17 cellular contexts compared by ENCODE assay signal in the genomic region with DNA sequence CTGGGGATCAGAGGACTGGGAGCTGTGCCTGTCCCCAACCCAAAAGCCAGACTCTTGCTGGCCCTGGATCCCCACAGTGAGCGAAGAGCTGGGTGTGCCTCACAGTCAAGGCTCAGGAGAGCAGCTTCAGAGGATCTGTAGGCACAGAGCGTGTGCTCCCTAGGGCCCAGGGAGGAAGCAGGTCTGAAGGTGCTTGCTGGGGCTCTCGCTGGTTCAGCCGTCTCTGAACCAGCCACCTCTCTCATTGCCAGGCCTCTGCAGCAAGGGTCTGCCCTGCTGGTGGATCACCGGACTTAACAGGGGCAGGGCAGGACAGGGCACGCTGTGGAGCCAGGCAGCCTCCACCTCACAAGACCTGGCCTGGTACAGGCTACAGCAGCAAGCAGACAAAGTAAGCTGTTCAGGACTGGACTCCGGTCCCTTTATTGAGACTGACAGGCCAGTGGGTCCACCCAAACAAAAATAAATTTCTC. TPM values are rescaled to one million over a fixed set of nuclear protein-coding genes. Genes with fewer than 3 reads are reported as not detected.
DNase-seq lines count a peak whose midpoint lies in the region; ATAC-seq, FAIRE-seq and TF ChIP-seq lines count a peak whose summit lies in the region.
"Had no signal": no experiment of that assay in that cellular context is flagged by ENCODE, and none has a peak within 500 bp of the region (broad histone marks: within the 10 kb centered on the region; RNA-seq: fewer than 3 reads in every experiment).

No MANE protein-coding gene starts in this region.

- TF ChIP-seq CTCF in WERI-Rb-1 (IDR thresholded peaks at IDR 0.05; ENCODE audit: low read depth, low read length) (no peak), kidney (IDR thresholded peaks at IDR 0.05; ENCODE audit: borderline replicate concordance, extremely low read depth, insufficient read depth) (no peak)

- ATAC-seq in left ventricle myocardium superior (peak; percentile 1), left cardiac atrium (no peak), HG02884 (IDR thresholded peaks at IDR 0.05; ENCODE audit: unreplicated experiment) (no peak), GM21576 (IDR thresholded peaks at IDR 0.05; ENCODE audit: unreplicated experiment) (no peak)
- ATAC-seq: stimulated activated naive CD8-positive, alpha-beta T cell treated with anti-CD3 and anti-CD28 coated beads, Interleukin-15, Interleukin-2, amounts not matched to agents 100 U/mL and 50 U/mL, for 24 hours had no signal

- H3K27ac ChIP-seq in WERI-Rb-1: peak overlapping the region; percentile 81
- no peak overlapping the region for H3K27ac ChIP-seq in kidney (ENCODE audit: low read depth in 2 of 2, low read length in 2 of 2)
- H3K27ac ChIP-seq in temporal lobe (ENCODE audit: low read depth, low read length): peak overlapping the region; percentile 41
- H3K27ac ChIP-seq: neural progenitor cell, SJSA1 had no signal

- DNase-seq in left ventricle myocardium superior (no peak), left cardiac atrium (no peak), WERI-Rb-1 (peak; percentile 34), kidney (peak; percentile 62)
- no peak for DNase-seq in stimulated activated CD4-positive, alpha-beta T cell treated with anti-CD3 and anti-CD28 coated beads, Interleukin-2, amount 100 ng/mL, for 48 hours
- DNase-seq: activated gamma-delta T cell; hippocampal formation; NCI-H1092 treated with DMSO at 0.1 percent for 48 hours; NCI-H524 treated with DMSO at 0.1 percent for 48 hours; retina; stimulated activated naive CD8-positive, alpha-beta T cell treated with anti-CD3 and anti-CD28 coated beads, Interleukin-15, Interleukin-2, amounts not matched to agents 100 U/mL and 50 U/mL, for 24 hours had no signal

- H3K9me3 ChIP-seq in WERI-Rb-1 (ENCODE audit: severe bottlenecking) (no peaks in the 10 kb centered on the region), kidney (ENCODE audit: control insufficient read depth in 1 of 2, low read length in 2 of 2) (no peaks in the 10 kb centered on the region)
- H3K9me3 ChIP-seq: SJSA1 had no signal

- FAIRE-seq in kidney (lab: Jason Lieb, UNC): no peak
- FAIRE-seq: colon had no signal

- H3K9ac ChIP-seq in kidney (ENCODE audit: low read length in 2 of 2): no peak overlapping the region
- H3K9ac ChIP-seq: neural progenitor cell had no signal

- intact Hi-C loops in left ventricle myocardium superior (cut with micrococcal nuclease) (no loop called here), left cardiac atrium (cut with DNase I) (no loop called here), kidney (cut with DNase I) (loop anchor here (10.0 kb wide), 1 partner anchor 143 kb away; no protein-coding TSS in a partner anchor)

- H3K4me3 ChIP-seq in WERI-Rb-1 (ENCODE audit: low read depth, low read length): no peak overlapping the region
- H3K4me3 ChIP-seq in kidney (ENCODE audit: low read length in 2 of 2): no peak overlapping the region
- H3K4me3 ChIP-seq: neural progenitor cell, SJSA1 had no signal

- H3K36me3 ChIP-seq in WERI-Rb-1 (peaks cover 95% of the 10 kb centered on the region), kidney (ENCODE audit: control insufficient read depth in 1 of 2, insufficient read depth in 2 of 2, low read length in 2 of 2) (peaks cover 60 to 83% of the 10 kb centered on the region in 2 donors)
- H3K36me3 ChIP-seq: neural progenitor cell had no signal

- no peaks in the 10 kb centered on the region for H3K4me1 ChIP-seq in kidney (ENCODE audit: control insufficient read depth in 1 of 2, insufficient read depth in 1 of 2, low read depth in 1 of 2, low read length in 2 of 2)
- H3K4me1 ChIP-seq: neural progenitor cell, SJSA1 had no signal

- H3K27me3 ChIP-seq in WERI-Rb-1 (ENCODE audit: insufficient read depth, low read depth, severe bottlenecking): no peaks in the 10 kb centered on the region
- H3K27me3 ChIP-seq: neural progenitor cell, SJSA1 had no signal

RNA-seq across cellular contexts. Expression of a gene that starts 13.8 kb away (rescaled TPM):
- total RNA-seq in left ventricle myocardium superior: 26.2 TPM
- total RNA-seq in left cardiac atrium: 10 to 100 TPM; 23.1 to 27.6 TPM
- 43.1 TPM for total RNA-seq in kidney
- polyA plus RNA-seq in kidney (ENCODE audit: insufficient read depth, low read depth, low replicate concordance): 27.4 TPM
- total RNA-seq in temporal lobe: 14.5 TPM

RNA-seq across cellular contexts. Expression of a gene that starts 23.7 kb away (rescaled TPM):
- total RNA-seq in left ventricle myocardium superior (10.0 TPM), left cardiac atrium (1 to 10 TPM; 9.1 to 9.8 TPM), kidney (22.3 TPM), temporal lobe (8.1 TPM)
- 5.7 TPM for polyA plus RNA-seq in kidney (ENCODE audit: insufficient read depth, low read depth, low replicate concordance)

RNA-seq across cellular contexts. Expression of a gene that starts 36.3 kb away (rescaled TPM):
- total RNA-seq in left ventricle myocardium superior (97.7 TPM), left cardiac atrium (100 to 1,000 TPM in 1 of 2 donors, 10 to 100 TPM in 1; 86.4 to 397 TPM), kidney (345 TPM), temporal lobe (18.2 TPM)
- polyA plus RNA-seq in kidney (ENCODE audit: insufficient read depth, low read depth, low replicate concordance): 790 TPM

RNA-seq across cellular contexts. Expression of a gene that starts 57.2 kb away (rescaled TPM):
- total RNA-seq in left ventricle myocardium superior: 123 TPM
- 100 to 1,000 TPM; 107 to 108 TPM for total RNA-seq in left cardiac atrium
- 180 TPM for total RNA-seq in kidney
- 408 TPM for polyA plus RNA-seq in kidney (ENCODE audit: insufficient read depth, low read depth, low replicate concordance)
- 10.3 TPM for total RNA-seq in temporal lobe

RNA-seq across cellular contexts. Expression of a gene that starts 57.3 kb away (rescaled TPM):
- total RNA-seq in left ventricle myocardium superior: 5.8 TPM
- 10 to 100 TPM in 1 of 2 donors, 1 to 10 TPM in 1; 6.0 to 11.1 TPM for total RNA-seq in left cardiac atrium
- total RNA-seq in kidney: 27.5 TPM
- 37.3 TPM for polyA plus RNA-seq in kidney (ENCODE audit: insufficient read depth, low read depth, low replicate concordance)
- total RNA-seq in temporal lobe: 3.2 TPM

Comparison
In these comparisons a context has a peak if more than half of its experiments do, and no peak if none do; other contexts are left out.
1. DNase-seq: peak in WERI-Rb-1 (single experiment) and kidney (single experiment); none in left ventricle myocardium superior (single experiment), left cardiac atrium (single experiment) and stimulated activated CD4-positive, alpha-beta T cell treated with anti-CD3 and anti-CD28 coated beads, Interleukin-2, amount 100 ng/mL, for 48 hours (0 of 2).
2. H3K27ac ChIP-seq: peak in WERI-Rb-1 (single experiment) and temporal lobe (single experiment); none in kidney (0 of 2).